Comparison of ENCODE assay signal across 8 cellular contexts in the genomic region with DNA sequence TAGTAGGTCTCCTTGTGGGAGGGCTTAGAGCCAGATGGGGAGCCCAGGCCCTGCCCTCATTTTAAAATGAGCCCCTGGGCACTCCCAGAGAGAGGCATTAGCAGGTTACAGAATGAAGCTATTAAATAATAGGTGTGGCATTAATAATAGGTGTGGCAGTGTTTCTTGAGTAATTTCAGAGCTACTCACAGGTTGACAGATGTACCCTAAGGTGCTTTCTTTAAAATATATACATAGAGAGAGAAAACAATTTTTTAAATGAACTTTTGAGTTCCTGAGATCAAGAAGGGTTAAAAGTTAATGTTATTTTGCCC. TPM values are rescaled to one million over a fixed set of nuclear protein-coding genes. Genes with fewer than 3 reads are reported as not detected.
A peak's percentile ranks its signal among the peaks of the same experiment; 100 is the strongest.
DNase-seq lines count a peak whose midpoint lies in the region; ATAC-seq and TF ChIP-seq lines count a peak whose summit lies in the region.

No MANE protein-coding gene starts in this region.

- ATAC-seq in GM19035 (IDR thresholded peaks at IDR 0.05; ENCODE audit: unreplicated experiment) = no peak

- H3K4me3 ChIP-seq in OCI-LY1 (ENCODE audit: low read depth, low read length, poor library complexity, severe bottlenecking) (peak overlapping the region; percentile 69), esophagus (ENCODE audit: low read depth in 1 of 2, low read length in 2 of 2) (peak overlapping the region; percentile 56 to 61), retinal pigment epithelial cell (ENCODE audit: low read length) (peak overlapping the region; percentile 70)

- H3K4me2 ChIP-seq in OCI-LY1 (ENCODE audit: low read length) = peak overlapping the region; percentile 95

- H3K9ac ChIP-seq in OCI-LY1 (ENCODE audit: low read length) = peak overlapping the region; percentile 66; the same call in 1 of the 2 replicates

- H3K9me3 ChIP-seq in OCI-LY1 (ENCODE audit: low read length) (no peaks in the 10 kb centered on the region), esophagus (ENCODE audit: control insufficient read depth in 2 of 2, insufficient read depth in 1 of 2, low read depth in 1 of 2, low read length in 1 of 2) (no peaks in the 10 kb centered on the region)

- H3K27ac ChIP-seq in OCI-LY1 (ENCODE audit: low read depth, low read length, poor library complexity, severe bottlenecking) (no peak overlapping the region), esophagus (ENCODE audit: low read depth in 2 of 2, low read length in 1 of 2) (peak overlapping the region in 1 of 2 donors; percentile 47)

- no peak overlapping the region for H2AFZ ChIP-seq in OCI-LY1 (ENCODE audit: low read length)

- DNase-seq in GM13977 (ENCODE audit: low spot score) = peak; percentile 70
- DNase-seq in retinal pigment epithelial cell (ENCODE audit: low read depth) = no peak
- DNase-seq in Ammon's horn (ENCODE audit: low spot score) = no peak
- DNase-seq in mesenteric fat pad (ENCODE audit: low spot score) = no peak
- no peak for DNase-seq in hepatic stellate cell (ENCODE audit: low spot score)

- no peaks in the 10 kb centered on the region for H4K20me1 ChIP-seq in OCI-LY1 (ENCODE audit: insufficient read depth, low read length)

- in situ Hi-C loops in GM13977 (cut with MboI; ENCODE audit: low pct_unique_long_range_greater_than_20kb, low sequenced_read_pairs, unreplicated experiment) = loop anchor here (5.0 kb wide), 1 partner anchor 59 kb away; no protein-coding TSS in a partner anchor

- TF ChIP-seq CTCF in GM13977 (IDR thresholded peaks at IDR 0.05; ENCODE audit: extremely low read depth, insufficient read depth, missing control alignments) (no peak), OCI-LY1 (IDR thresholded peaks at IDR 0.05; ENCODE audit: low read length) (no peak), retinal pigment epithelial cell (conservative IDR thresholded peaks at IDR 0.05; ENCODE audit: low read depth, low read length) (no peak)

- H3K27me3 ChIP-seq in OCI-LY1 (ENCODE audit: insufficient read depth, low read length) = no peaks in the 10 kb centered on the region
- H3K27me3 ChIP-seq in esophagus (ENCODE audit: control insufficient read depth in 1 of 2, insufficient read depth in 2 of 2, low read length in 2 of 2) = no peaks in the 10 kb centered on the region

- no peaks in the 10 kb centered on the region for H3K9me2 ChIP-seq in OCI-LY1 (ENCODE audit: low read depth, low read length)

- no peaks in the 10 kb centered on the region for H3K79me2 ChIP-seq in OCI-LY1 (ENCODE audit: insufficient read depth, low read length)

- H3K36me3 ChIP-seq in OCI-LY1 (ENCODE audit: insufficient read depth, low read length) = no peaks in the 10 kb centered on the region
- no peaks in the 10 kb centered on the region for H3K36me3 ChIP-seq in esophagus (ENCODE audit: control insufficient read depth in 2 of 2, insufficient read depth in 2 of 2, low read length in 1 of 2)

- H3K4me1 ChIP-seq in OCI-LY1 (ENCODE audit: insufficient read depth, low read length, severe bottlenecking) (peaks cover 43% of the 10 kb centered on the region), esophagus (ENCODE audit: control insufficient read depth in 2 of 2, insufficient read depth in 2 of 2, low read length in 1 of 2) (peaks cover 0 to 3% of the 10 kb centered on the region in 2 donors)

- peaks cover 6% of the 10 kb centered on the region; the same call in 1 of the 2 replicates for H3F3A ChIP-seq in OCI-LY1 (ENCODE audit: insufficient read depth, low read length)

RNA-seq across cellular contexts. Expression of gene EEIG2, which starts 1.2 kb away (rescaled TPM):
- 1 to 10 TPM; 1.3 to 1.6 TPM for polyA plus RNA-seq in esophagus
- total RNA-seq in mesenteric fat pad = 16.7 TPM
